ENCODE assay signal across 9 cellular contexts in genomic region chr19:1258707-1259205, GRCh38. TPM values are rescaled to one million over a fixed set of nuclear protein-coding genes. Genes with fewer than 3 reads are reported as not detected.
A peak's percentile ranks its signal among the peaks of the same experiment; 100 is the strongest.
DNase-seq lines count a peak whose midpoint lies in the region; ATAC-seq, FAIRE-seq and TF ChIP-seq lines count a peak whose summit lies in the region.
"Had no signal": no experiment of that assay in that cellular context is flagged by ENCODE, and none has a peak within 500 bp of the region (broad histone marks: within the 10 kb centered on the region; RNA-seq: fewer than 3 reads in every experiment).

No MANE protein-coding gene starts in this region.

- ATAC-seq in GM21825 (IDR thresholded peaks at IDR 0.05; ENCODE audit: unreplicated experiment), result no peak
- no peak for ATAC-seq in GM19324 (IDR thresholded peaks at IDR 0.05; ENCODE audit: low FRiP score, unreplicated experiment)

- POLR2A ChIA-PET in CD8-positive, alpha-beta memory T cell (lab: Charles Lee), result interaction anchor here (0.6 to 4.1 kb wide), 7 partner anchors 8 to 230 kb away, joined by 3 to 41 read pairs (median 5); partner anchors contain the start of gene CIRBP

- H3K4me3 Mint-ChIP-seq in CD8-positive, alpha-beta memory T cell, result peak overlapping the region; percentile 85 to 91 (median 88)

- peaks cover 30% of the 10 kb centered on the region for H3K36me3 ChIP-seq in CD8-positive, alpha-beta memory T cell (ENCODE audit: insufficient read depth, low read length)
- peaks cover 60% of the 10 kb centered on the region for H3K36me3 ChIP-seq in neutrophil

- H3K4me1 Mint-ChIP-seq in CD8-positive, alpha-beta memory T cell, result peaks cover 49 to 79% (median 49%) of the 10 kb centered on the region in 3 donors

- H3K27ac Mint-ChIP-seq in CD8-positive, alpha-beta memory T cell, result peak overlapping the region; percentile 97 to 100 (median 98)

- CTCF ChIA-PET in CD8-positive, alpha-beta memory T cell (lab: Charles Lee), result interaction anchor here (1.1 to 7.9 kb wide), 3 partner anchors 9 to 14 kb away, joined by 5 to 99 read pairs (median 18); partner anchors contain the start of gene CIRBP

- peaks cover 0 to 7% of the 10 kb centered on the region in 2 donors for H3K27me3 Mint-ChIP-seq in CD8-positive, alpha-beta memory T cell

- no peak for FAIRE-seq in D721Med (lab: Jason Lieb, UNC)

- no peaks in the 10 kb centered on the region for H3K9me3 ChIP-seq in CD8-positive, alpha-beta memory T cell (ENCODE audit: low read length)
- peaks cover 14% of the 10 kb centered on the region for H3K9me3 ChIP-seq in neutrophil

- H3K27ac ChIP-seq in CD8-positive, alpha-beta memory T cell (ENCODE audit: low read depth, low read length), result peak overlapping the region; percentile 98
- H3K27ac ChIP-seq in cingulate gyrus (ENCODE audit: low read depth, low read length) (peak overlapping the region; percentile 93), neutrophil (peak overlapping the region; percentile 100)

- peaks cover 4 to 47% (median 7%) of the 10 kb centered on the region in 3 donors for H3K36me3 Mint-ChIP-seq in CD8-positive, alpha-beta memory T cell

- DNase-seq in CD8-positive, alpha-beta memory T cell, result no peak
- DNase-seq in MV-4-11 (lab: John Stamatoyannopoulos, UW), result peak; percentile 33
- DNase-seq in iPS-NIHi7 (ENCODE audit: extremely low spot score), result no peak
- DNase-seq in D721Med (ENCODE audit: insufficient read length, low spot score), result no peak
- DNase-seq: NCI-H2029 had no signal

- H3K4me3 ChIP-seq in CD8-positive, alpha-beta memory T cell (ENCODE audit: low read length), result peak overlapping the region; percentile 86
- H3K4me3 ChIP-seq in neutrophil (ENCODE audit: low read depth in 1 of 2, low read length in 1 of 2), result peak overlapping the region; percentile 71 to 72

- H3K9me3 Mint-ChIP-seq in CD8-positive, alpha-beta memory T cell, result no peaks in the 10 kb centered on the region

- peaks cover 83% of the 10 kb centered on the region for H3K4me1 ChIP-seq in CD8-positive, alpha-beta memory T cell (ENCODE audit: insufficient read depth, low read length)
- peaks cover 86 to 93% of the 10 kb centered on the region in 2 experiments for H3K4me1 ChIP-seq in neutrophil (ENCODE audit: control insufficient read depth in 1 of 2, insufficient read depth in 1 of 2, low read depth in 1 of 2, low read length in 1 of 2)

- no peaks in the 10 kb centered on the region for H3K27me3 ChIP-seq in CD8-positive, alpha-beta memory T cell (ENCODE audit: insufficient read depth, low read length, poor library complexity, severe bottlenecking)
- H3K27me3 ChIP-seq in neutrophil, result no peaks in the 10 kb centered on the region

- TF ChIP-seq CTCF in neutrophil (IDR thresholded peaks at IDR 0.05) (no peak), D721Med (IDR thresholded peaks at IDR 0.05; ENCODE audit: insufficient read depth, missing control alignments) (no peak)

RNA-seq across cellular contexts. Expression of gene MIDN, which starts 10.4 kb away (rescaled TPM):
- 10 to 100 TPM; 39.8 to 45.3 TPM for total RNA-seq in CD8-positive, alpha-beta memory T cell
- polyA plus RNA-seq in CD8-positive, alpha-beta memory T cell, result 14.6 TPM

RNA-seq across cellular contexts. Expression of gene CIRBP, which starts 10.4 kb away (rescaled TPM):
- total RNA-seq in CD8-positive, alpha-beta memory T cell, result 100 to 1,000 TPM; 253 to 258 TPM
- polyA plus RNA-seq in CD8-positive, alpha-beta memory T cell, result 238 TPM

RNA-seq across cellular contexts. Expression of gene FAM174C, which starts 16.6 kb away (rescaled TPM):
- total RNA-seq in CD8-positive, alpha-beta memory T cell, result 100 to 1,000 TPM; 113 TPM
- polyA plus RNA-seq in CD8-positive, alpha-beta memory T cell, result 100 TPM

RNA-seq across cellular contexts. Expression of gene ATP5F1D, which starts 17.2 kb away (rescaled TPM):
- 100 to 1,000 TPM; 179 to 180 TPM for total RNA-seq in CD8-positive, alpha-beta memory T cell
- 271 TPM for polyA plus RNA-seq in CD8-positive, alpha-beta memory T cell

RNA-seq across cellular contexts. Expression of gene CBARP, which starts 21.0 kb away (rescaled TPM):
- total RNA-seq in CD8-positive, alpha-beta memory T cell, result under 1 TPM; 0.22 to 0.80 TPM
- polyA plus RNA-seq in CD8-positive, alpha-beta memory T cell, result not detected
